In genomic region chr2:101981484-101981883, GRCh38 we compare ENCODE assay signal across 29 cellular contexts. TPM values are rescaled to one million over a fixed set of nuclear protein-coding genes. Genes with fewer than 3 reads are reported as not detected.
A peak's percentile ranks its signal among the peaks of the same experiment; 100 is the strongest.
DNase-seq lines count a peak whose midpoint lies in the region; ATAC-seq and TF ChIP-seq lines count a peak whose summit lies in the region.
"Had no signal": no experiment of that assay in that cellular context is flagged by ENCODE, and none has a peak within 500 bp of the region (broad histone marks: within the 10 kb centered on the region; RNA-seq: fewer than 3 reads in every experiment).

No MANE protein-coding gene starts in this region.

- no peak overlapping the region for H2BK120ac ChIP-seq in H9 (ENCODE audit: low read depth, low read length, poor library complexity, severe bottlenecking)

- H2AK5ac ChIP-seq in H9 (ENCODE audit: insufficient read length, low read length), result no peak overlapping the region

- no peak overlapping the region for H3K4ac ChIP-seq in H9 (ENCODE audit: low read depth, low read length)

- no peaks in the 10 kb centered on the region for H3K36me3 Mint-ChIP-seq in naive thymus-derived CD4-positive, alpha-beta T cell
- H3K36me3 Mint-ChIP-seq in endodermal cell (ENCODE audit: low read depth) (no peaks in the 10 kb centered on the region), H9 (ENCODE audit: insufficient read depth in 1 of 3, low read depth in 3 of 3) (no peaks in the 10 kb centered on the region)
- H3K36me3 Mint-ChIP-seq: activated naive CD8-positive, alpha-beta T cell had no signal

- H3K36me3 ChIP-seq in heart left ventricle (no peaks in the 10 kb centered on the region), thyroid gland (no peaks in the 10 kb centered on the region), A673 (ENCODE audit: insufficient read depth, low read length, poor library complexity, severe bottlenecking) (no peaks in the 10 kb centered on the region), endodermal cell (ENCODE audit: control insufficient read depth, insufficient read depth, low read length) (no peaks in the 10 kb centered on the region)
- H3K36me3 ChIP-seq in naive thymus-derived CD4-positive, alpha-beta T cell (ENCODE audit: control insufficient read depth in 2 of 3, insufficient read depth in 3 of 3, low read length in 3 of 3), result no peaks in the 10 kb centered on the region
- H3K36me3 ChIP-seq: BLaER1, gastroesophageal sphincter, left lung, upper lobe of left lung had no signal

- no peak overlapping the region for H4K5ac ChIP-seq in H9 (ENCODE audit: insufficient read length, low read depth, low read length)

- H3K4me1 ChIP-seq in heart left ventricle, result peaks cover 0 to 6% (median 0%) of the 10 kb centered on the region in 12 donors
- H3K4me1 ChIP-seq in naive thymus-derived CD4-positive, alpha-beta T cell (ENCODE audit: control insufficient read depth in 2 of 2, insufficient read depth in 2 of 2, low read length in 2 of 2), result peaks cover 0 to 5% of the 10 kb centered on the region in 2 donors
- peaks cover 57 to 71% of the 10 kb centered on the region in 2 donors for H3K4me1 ChIP-seq in thyroid gland
- peaks cover 3% of the 10 kb centered on the region for H3K4me1 ChIP-seq in A673 (ENCODE audit: insufficient read depth, low read length, poor library complexity, severe bottlenecking)
- H3K4me1 ChIP-seq in endodermal cell (ENCODE audit: control insufficient read depth, insufficient read depth, low read length), result peaks cover 3% of the 10 kb centered on the region
- H3K4me1 ChIP-seq in H9 (ENCODE audit: insufficient read depth, low read length), result no peaks in the 10 kb centered on the region
- H3K4me1 ChIP-seq: left lung, upper lobe of left lung had no signal

- no peak overlapping the region for H3K18ac ChIP-seq in H9 (ENCODE audit: insufficient read length, low read depth, low read length)

- H3K79me1 ChIP-seq in H9 (ENCODE audit: insufficient read depth, low read depth, low read length, poor library complexity, severe bottlenecking), result no peaks in the 10 kb centered on the region

- H3K4me3 ChIP-seq in heart left ventricle (no peak overlapping the region), thyroid gland (replicated peaks in 1 of 3) (no peak overlapping the region), A673 (ENCODE audit: low read depth, low read length, poor library complexity, severe bottlenecking) (no peak overlapping the region), endodermal cell (ENCODE audit: low read length) (no peak overlapping the region)
- H3K4me3 ChIP-seq in naive thymus-derived CD4-positive, alpha-beta T cell (ENCODE audit: low read length), result no peak overlapping the region
- H3K4me3 ChIP-seq: BLaER1, gastroesophageal sphincter, left lung, SK-N-MC, upper lobe of left lung had no signal

- no peak overlapping the region for H2BK20ac ChIP-seq in H9 (ENCODE audit: low read depth, low read length, poor library complexity, severe bottlenecking)

- no peaks in the 10 kb centered on the region for H3K79me2 ChIP-seq in H9 (ENCODE audit: insufficient read depth, low read length)

- intact Hi-C loops in cardiac septum (cut with DNase I) (loop anchor here (10.0 kb wide), 1 partner anchor 97 kb away; no protein-coding TSS in a partner anchor), heart left ventricle (cut with DNase I) (loop anchor here in 4 of 10 donors (10.0 kb wide), 4 partner anchors 77 to 457 kb away; no protein-coding TSS in a partner anchor), thyroid gland (cut with DNase I) (no loop called here), A673 (cut with micrococcal nuclease; ENCODE audit: unreplicated experiment) (loop anchor here (5.0 kb wide), 1 partner anchor 99 kb away; no protein-coding TSS in a partner anchor)
- intact Hi-C loops in naive thymus-derived CD4-positive, alpha-beta T cell (cut with micrococcal nuclease), result no loop called here

- BruUV-seq in A673 (replicated peaks; lab: Mats Ljungman, UMichigan), result no TSS peak

- peak; percentile 57 for DNase-seq in cardiac septum (ENCODE audit: low spot score)
- DNase-seq in heart left ventricle, result no peak
- peak; percentile 9 for DNase-seq in activated gamma-delta T cell treated with Interleukin-2 at 50 U/mL for 16 hours
- no peak for DNase-seq in naive thymus-derived CD4-positive, alpha-beta T cell
- DNase-seq in thyroid gland, result no peak
- DNase-seq in A673 (ENCODE audit: low spot score), result no peak
- no peak for DNase-seq in endodermal cell
- DNase-seq in H9, result no peak
- DNase-seq: ACHN; Caco-2; central memory CD4-positive, alpha-beta T cell; HFFc6; left lung; mesendoderm; NCI-H146; NCI-H2107; NCI-H446; NCI-H82; nucleus accumbens; upper lobe of left lung had no signal

- H3K9me3 Mint-ChIP-seq in naive thymus-derived CD4-positive, alpha-beta T cell, result no peaks in the 10 kb centered on the region
- H3K9me3 Mint-ChIP-seq in endodermal cell (no peaks in the 10 kb centered on the region), H9 (no peaks in the 10 kb centered on the region)
- H3K9me3 Mint-ChIP-seq: activated T-helper 2 cell treated with anti-CD3 and anti-CD28 coated beads, Interferon-gamma antibody, Interleukin-2, Interleukin-4, amounts not matched to agents 10 μg/mL and 5 μg/mL and 100 μg/mL, durations not matched to agents 14 hours and 24 hours and 36 hours; HFFc6; T-helper 1 cell treated with Interleukin-12 subunit alpha and Interleukin-12 subunit beta and Interleukin-4 antibody, amounts not matched to agents 30 μg/mL and 1 μg/mL, for 36 hours had no signal

- H3K27ac Mint-ChIP-seq in naive thymus-derived CD4-positive, alpha-beta T cell, result no peak overlapping the region
- H3K27ac Mint-ChIP-seq in endodermal cell (no peak overlapping the region), H9 (peak overlapping the region in 1 of 3 experiments; percentile 55; a peak in 2 of 7 replicates)
- H3K27ac Mint-ChIP-seq: activated naive CD8-positive, alpha-beta T cell; activated T-helper 2 cell treated with anti-CD3 and anti-CD28 coated beads, Interferon-gamma antibody, Interleukin-2, Interleukin-4, amounts not matched to agents 10 μg/mL and 5 μg/mL and 100 μg/mL, durations not matched to agents 14 hours and 24 hours and 36 hours; HFFc6; T-helper 1 cell treated with Interleukin-12 subunit alpha and Interleukin-12 subunit beta and Interleukin-4 antibody, amounts not matched to agents 30 μg/mL and 1 μg/mL, for 36 hours had no signal

- H3K23ac ChIP-seq in H9 (ENCODE audit: insufficient read length, low read depth, low read length), result no peak overlapping the region

- no peak overlapping the region for H3K4me3 Mint-ChIP-seq in naive thymus-derived CD4-positive, alpha-beta T cell
- H3K4me3 Mint-ChIP-seq in endodermal cell (no peak overlapping the region), H9 (no peak overlapping the region)
- H3K4me3 Mint-ChIP-seq: activated naive CD8-positive, alpha-beta T cell; HFFc6; T-helper 1 cell treated with Interleukin-12 subunit alpha and Interleukin-12 subunit beta and Interleukin-4 antibody, amounts not matched to agents 30 μg/mL and 1 μg/mL, for 36 hours had no signal

- no peak overlapping the region for H2BK12ac ChIP-seq in H9 (ENCODE audit: insufficient read length, low read depth, low read length)

- H3K27me3 ChIP-seq in heart left ventricle (no peaks in the 10 kb centered on the region), thyroid gland (no peaks in the 10 kb centered on the region), A673 (replicated peaks; ENCODE audit: insufficient read depth, low read depth, low read length, poor library complexity) (no peaks in the 10 kb centered on the region), endodermal cell (ENCODE audit: control insufficient read depth, insufficient read depth, low read length, poor library complexity, severe bottlenecking) (no peaks in the 10 kb centered on the region), H9 (ENCODE audit: insufficient read depth, low read length) (no peaks in the 10 kb centered on the region)
- H3K27me3 ChIP-seq in naive thymus-derived CD4-positive, alpha-beta T cell (ENCODE audit: control insufficient read depth in 2 of 2, insufficient read depth in 2 of 2, low read length in 2 of 2), result no peaks in the 10 kb centered on the region
- H3K27me3 ChIP-seq: BLaER1, gastroesophageal sphincter, left lung, upper lobe of left lung had no signal

- no peak overlapping the region for H4K8ac ChIP-seq in H9 (replicated peaks; ENCODE audit: insufficient read length, low read depth, low read length)

- TF ChIP-seq POLR2A in heart left ventricle (IDR thresholded peaks at IDR 0.05) (no peak), thyroid gland (IDR thresholded peaks at IDR 0.05) (no peak)

- no peak overlapping the region for H2BK5ac ChIP-seq in H9 (ENCODE audit: insufficient read length, low read length)

- H3K4me2 ChIP-seq in H9 (ENCODE audit: insufficient read depth, insufficient read length, low read length), result no peak overlapping the region
- H3K4me2 ChIP-seq: KMS-11 had no signal

- H3K14ac ChIP-seq in H9 (ENCODE audit: insufficient read depth, low read length), result no peak overlapping the region

- H3K4me1 Mint-ChIP-seq in naive thymus-derived CD4-positive, alpha-beta T cell, result peaks cover 0 to 14% (median 10%) of the 10 kb centered on the region in 7 donors
- H3K4me1 Mint-ChIP-seq in endodermal cell (peaks cover 27% of the 10 kb centered on the region), H9 (peaks cover 11 to 13% of the 10 kb centered on the region in 2 experiments)

- no peak for ATAC-seq in heart left ventricle
- peak; percentile 72 for ATAC-seq in naive thymus-derived CD4-positive, alpha-beta T cell
- ATAC-seq: gastroesophageal sphincter, left lung had no signal

- H2BK15ac ChIP-seq in H9 (ENCODE audit: low read depth, low read length), result no peak overlapping the region

- H4K91ac ChIP-seq in H9 (ENCODE audit: insufficient read length, low read depth, low read length), result no peak overlapping the region

- H3K27ac ChIP-seq in heart left ventricle, result no peak overlapping the region
- no peak overlapping the region for H3K27ac ChIP-seq in naive thymus-derived CD4-positive, alpha-beta T cell (ENCODE audit: low read depth, low read length)
- H3K27ac ChIP-seq in thyroid gland, result peak overlapping the region; percentile 0 to 91 (median 91)
- no peak overlapping the region for H3K27ac ChIP-seq in A673 (ENCODE audit: low read depth, low read length, poor library complexity, severe bottlenecking)
- no peak overlapping the region for H3K27ac ChIP-seq in endodermal cell (ENCODE audit: low read depth, low read length)
- H3K27ac ChIP-seq in H9 (ENCODE audit: insufficient read length, low read depth, low read length), result no peak overlapping the region
- H3K27ac ChIP-seq: BLaER1, gastroesophageal sphincter, KMS-11, left lung, RWPE1, SK-N-MC, upper lobe of left lung had no signal

- POLR2A ChIA-PET in naive thymus-derived CD4-positive, alpha-beta T cell (lab: Charles Lee), result no interaction called here
- POLR2A ChIA-PET in A673 (lab: Charles Lee; ENCODE audit: low non-redundant PET), result no interaction called here

- H3K9me3 ChIP-seq in heart left ventricle, result no peaks in the 10 kb centered on the region
- H3K9me3 ChIP-seq in naive thymus-derived CD4-positive, alpha-beta T cell (ENCODE audit: control insufficient read depth in 2 of 3, low read length in 3 of 3), result no peaks in the 10 kb centered on the region
- H3K9me3 ChIP-seq in thyroid gland, result no peaks in the 10 kb centered on the region
- no peaks in the 10 kb centered on the region for H3K9me3 ChIP-seq in A673 (ENCODE audit: low read depth, low read length, poor library complexity, severe bottlenecking)
- no peaks in the 10 kb centered on the region for H3K9me3 ChIP-seq in endodermal cell (ENCODE audit: control insufficient read depth, low read length)
- H3K9me3 ChIP-seq in H9 (ENCODE audit: control insufficient read depth, low read depth, low read length), result no peaks in the 10 kb centered on the region
- H3K9me3 ChIP-seq: BLaER1, Caco-2, gastroesophageal sphincter, left lung, upper lobe of left lung had no signal

- no peak overlapping the region for H3K56ac ChIP-seq in H9 (ENCODE audit: insufficient read length, low read depth, low read length)

- H3K27me3 Mint-ChIP-seq in naive thymus-derived CD4-positive, alpha-beta T cell, result no peaks in the 10 kb centered on the region
- H3K27me3 Mint-ChIP-seq in endodermal cell (ENCODE audit: insufficient read depth), result no peaks in the 10 kb centered on the region
- H3K27me3 Mint-ChIP-seq in H9 (ENCODE audit: low read depth), result no peaks in the 10 kb centered on the region; the same call in 1 of the 2 replicates
- H3K27me3 Mint-ChIP-seq: activated naive CD8-positive, alpha-beta T cell had no signal

- no peaks in the 10 kb centered on the region for H4K20me1 ChIP-seq in H9 (ENCODE audit: control insufficient read depth, insufficient read depth, insufficient read length)
- H4K20me1 ChIP-seq: BLaER1 had no signal

- no peak overlapping the region for H3K9ac ChIP-seq in endodermal cell (ENCODE audit: extremely low read depth, low read length, poor library complexity, severe bottlenecking)
- H3K9ac ChIP-seq in H9 (ENCODE audit: extremely low read depth, insufficient read length, low read length), result no peak overlapping the region
- H3K9ac ChIP-seq: BLaER1, KMS-11 had no signal

- H3K23me2 ChIP-seq in H9 (ENCODE audit: insufficient read length, low read depth, low read length, poor library complexity, severe bottlenecking), result no peaks in the 10 kb centered on the region

- WGBS in heart left ventricle, 4 donors, result 79 to 96% (median 83%) methylated on average over 4 of the region's 4 CpGs
- WGBS in thyroid gland, 2 donors, result 72 to 78% methylated on average over 4 of the region's 4 CpGs
- WGBS in endodermal cell (ENCODE audit: insufficient coverage in 1 of 2, insufficient read length in 1 of 2), 2 experiments, result 74 to 89% methylated on average over 3 to 4 of the region's 4 CpGs
- no CpG with 5 or more reads among the region's 4 CpGs for WGBS in H9 (ENCODE audit: extremely low coverage, insufficient read length, low lambda C conversion rate)

- no peak for TF ChIP-seq CTCF in heart left ventricle (IDR thresholded peaks at IDR 0.05)
- TF ChIP-seq CTCF in thyroid gland (IDR thresholded peaks at IDR 0.05), result no peak
- TF ChIP-seq CTCF in A673 (conservative IDR thresholded peaks at IDR 0.05; ENCODE audit: low read depth, low read length), result no peak
- TF ChIP-seq CTCF in endodermal cell (conservative IDR thresholded peaks at IDR 0.05), result no peak
- no peak for TF ChIP-seq CTCF in H9 (conservative IDR thresholded peaks at IDR 0.05)

- CTCF ChIA-PET in naive thymus-derived CD4-positive, alpha-beta T cell (lab: Charles Lee), result no interaction called here
- CTCF ChIA-PET in A673 (lab: Charles Lee), result no interaction called here

- H2AFZ ChIP-seq in H9 (ENCODE audit: low read length), result no peak overlapping the region

- H3T11ph ChIP-seq in H9 (ENCODE audit: low read length), result no peak overlapping the region

RNA-seq across cellular contexts. Expression of gene IL1R2, which starts 10.3 kb away (rescaled TPM):
- 1.0 TPM for total RNA-seq in cardiac septum
- 1 to 10 TPM in 5 of 9 donors, under 1 TPM in 1, not detected in 3; 0.77 to 6.5 (median 2.1) TPM for total RNA-seq in heart left ventricle
- 1 to 10 TPM in 1 of 2 donors, under 1 TPM in 1; 0.95 to 8.0 TPM for polyA plus RNA-seq in heart left ventricle
- 1 to 10 TPM in 2 of 5 experiments, under 1 TPM in 1, not detected in 2; 0.40 to 2.7 (median 1.3) TPM for total RNA-seq in naive thymus-derived CD4-positive, alpha-beta T cell
- polyA plus RNA-seq in naive thymus-derived CD4-positive, alpha-beta T cell, result not detected
- 1 to 10 TPM; 2.7 to 6.1 (median 3.6) TPM for total RNA-seq in thyroid gland
- not detected in 2 replicates for total RNA-seq in A673 (2021)
- under 1 TPM in 1 of 2 donors, not detected in 1; 0.73 TPM for total RNA-seq in endodermal cell
- polyA plus RNA-seq in endodermal cell (2013, experiment 1 of 2), result not detected
- not detected for polyA plus RNA-seq in endodermal cell (2013, experiment 2 of 2)
- total RNA-seq in H9 (2021), result not detected in 2 replicates
- total RNA-seq: dermis microvascular lymphatic vessel endothelial cell had no signal

Comparison
In these comparisons a context has a peak if more than half of its experiments do, and no peak if none do; other contexts are left out.
1. DNase-seq: peak in cardiac septum (single experiment) and activated gamma-delta T cell treated with Interleukin-2 at 50 U/mL for 16 hours (single experiment); none in heart left ventricle (0 of 5), naive thymus-derived CD4-positive, alpha-beta T cell (0 of 9), thyroid gland (0 of 2), A673 (single experiment), endodermal cell (single experiment) and H9 (single experiment).
2. H3K27ac ChIP-seq: peak in thyroid gland (3 of 3); none in heart left ventricle (0 of 12), naive thymus-derived CD4-positive, alpha-beta T cell (single experiment), A673 (single experiment), endodermal cell (single experiment) and H9 (single experiment).
3. intact Hi-C loops: an anchor here in cardiac septum (10.0 kb wide) and A673 (5.0 kb wide); none called in naive thymus-derived CD4-positive, alpha-beta T cell and thyroid gland.